8 cellular contexts compared by ENCODE assay signal in the genomic region with DNA sequence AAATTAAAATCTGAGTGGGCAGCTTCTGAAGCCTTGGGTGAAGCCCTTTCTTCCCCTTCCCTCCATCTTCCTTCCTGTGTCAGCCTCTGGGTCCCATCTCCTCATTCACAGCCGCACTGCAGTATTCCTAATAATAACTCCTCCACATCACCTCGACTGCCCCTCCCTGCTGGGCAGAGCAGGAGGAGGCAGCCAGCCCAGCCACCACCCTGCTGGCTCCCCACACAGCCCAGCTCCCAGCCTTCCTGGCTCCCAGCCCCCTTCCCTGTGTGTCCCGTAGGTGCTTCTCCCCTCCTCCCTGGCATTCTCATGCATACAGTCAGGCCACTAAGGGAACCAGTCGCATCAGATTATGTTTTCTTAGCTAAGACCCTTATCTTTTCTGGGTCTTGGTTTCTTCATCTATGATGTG. TPM values are rescaled to one million over a fixed set of nuclear protein-coding genes. Genes with fewer than 3 reads are reported as not detected.
DNase-seq lines count a peak whose midpoint lies in the region; ATAC-seq, FAIRE-seq and TF ChIP-seq lines count a peak whose summit lies in the region.

No MANE protein-coding gene starts in this region.

- FAIRE-seq in frontal cortex (lab: Jason Lieb, UNC) = no peak

- no peak for ATAC-seq in GM21381 (IDR thresholded peaks at IDR 0.05; ENCODE audit: unreplicated experiment)

- H3K4me3 ChIP-seq in HEK293 (ENCODE audit: low read depth, low read length) = no peak overlapping the region
- H3K4me3 ChIP-seq in iPS-18c (ENCODE audit: insufficient read depth, low read depth, low read length) = peak overlapping the region; percentile 11

- H3K9me3 ChIP-seq in HEK293 (ENCODE audit: control insufficient read depth, insufficient read depth, low read depth, low read length) (no peaks in the 10 kb centered on the region), iPS-18c (ENCODE audit: control insufficient read depth, insufficient read depth, low read length) (no peaks in the 10 kb centered on the region)

- peaks cover 18% of the 10 kb centered on the region for H3K4me1 ChIP-seq in HEK293 (ENCODE audit: control insufficient read depth, insufficient read depth, low read length)

- TF ChIP-seq CTCF in HEK293 (tag by site-specific recombination; IDR thresholded peaks at IDR 0.05) = no peak

- POLR2A ChIA-PET in HEK293 (lab: Yijun Ruan, JAX) = interaction anchor here (1.0 to 5.7 kb wide), 5 partner anchors 13 to 300 kb away, joined by 3 to 90 read pairs (median 3); a partner anchor contains a TSS

- CTCF ChIA-PET in HEK293 (lab: Yijun Ruan, JAX) = interaction anchor here (0.6 to 4.5 kb wide), 7 partner anchors 12 to 635 kb away, joined by 3 to 51 read pairs (median 6); no protein-coding TSS in a partner anchor

- H3K27ac ChIP-seq in HEK293 (ENCODE audit: extremely low read depth, low read depth, low read length) (no peak overlapping the region), temporal lobe (ENCODE audit: low read depth, low read length) (peak overlapping the region; percentile 92)

- H3K36me3 ChIP-seq in HEK293 (ENCODE audit: control insufficient read depth in 2 of 2, insufficient read depth in 1 of 2, low read length in 2 of 2) = peaks cover 19 to 67% of the 10 kb centered on the region in 2 experiments

- DNase-seq in astrocyte of the hippocampus (ENCODE audit: low read depth, low spot score) (peak; percentile 61), frontal cortex (ENCODE audit: low spot score in 2 of 2) (no peak), NCI-H748 treated with DMSO at 0.1 percent for 48 hours (lab: John Stamatoyannopoulos, UW) (no peak)
- no peak for DNase-seq in activated effector memory CD4-positive, alpha-beta T cell treated with Interleukin-2 at 50 U/mL for 16 hours

TF ChIP-seq in HEK293, 187 proteins besides CTCF, POLR2A, EP300 and RAD21:
- TF ChIP-seq, protein P1, sequence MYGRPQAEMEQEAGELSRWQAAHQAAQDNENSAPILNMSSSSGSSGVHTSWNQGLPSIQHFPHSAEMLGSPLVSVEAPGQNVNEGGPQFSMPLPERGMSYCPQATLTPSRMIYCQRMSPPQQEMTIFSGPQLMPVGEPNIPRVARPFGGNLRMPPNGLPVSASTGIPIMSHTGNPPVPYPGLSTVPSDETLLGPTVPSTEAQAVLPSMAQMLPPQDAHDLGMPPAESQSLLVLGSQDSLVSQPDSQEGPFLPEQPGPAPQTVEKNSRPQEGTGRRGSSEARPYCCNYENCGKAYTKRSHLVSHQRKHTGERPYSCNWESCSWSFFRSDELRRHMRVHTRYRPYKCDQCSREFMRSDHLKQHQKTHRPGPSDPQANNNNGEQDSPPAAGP (tag by site-specific recombination; IDR thresholded peaks at IDR 0.05) = 0 out of 2 replicates have a peak, but pooled peaks have one; percentile 39
- TF ChIP-seq, protein P2, sequence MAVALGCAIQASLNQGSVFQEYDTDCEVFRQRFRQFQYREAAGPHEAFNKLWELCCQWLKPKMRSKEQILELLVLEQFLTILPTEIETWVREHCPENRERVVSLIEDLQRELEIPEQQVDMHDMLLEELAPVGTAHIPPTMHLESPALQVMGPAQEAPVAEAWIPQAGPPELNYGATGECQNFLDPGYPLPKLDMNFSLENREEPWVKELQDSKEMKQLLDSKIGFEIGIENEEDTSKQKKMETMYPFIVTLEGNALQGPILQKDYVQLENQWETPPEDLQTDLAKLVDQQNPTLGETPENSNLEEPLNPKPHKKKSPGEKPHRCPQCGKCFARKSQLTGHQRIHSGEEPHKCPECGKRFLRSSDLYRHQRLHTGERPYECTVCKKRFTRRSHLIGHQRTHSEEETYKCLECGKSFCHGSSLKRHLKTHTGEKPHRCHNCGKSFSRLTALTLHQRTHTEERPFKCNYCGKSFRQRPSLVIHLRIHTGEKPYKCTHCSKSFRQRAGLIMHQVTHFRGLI (tag by site-specific recombination; IDR thresholded peaks at IDR 0.05) = peak; percentile 77
- TF ChIP-seq ZNF768 (tag by site-specific recombination; IDR thresholded peaks at IDR 0.05) = no peak
- no peak for TF ChIP-seq KLF9 (tag by site-specific recombination; IDR thresholded peaks at IDR 0.05; ENCODE audit: low read depth)
- no peak for TF ChIP-seq ZNF202 (tag by site-specific recombination; IDR thresholded peaks at IDR 0.05; ENCODE audit: borderline replicate concordance)
- no peak for TF ChIP-seq ZNF292 (tag by site-specific recombination; IDR thresholded peaks at IDR 0.05; ENCODE audit: borderline replicate concordance, low read depth)
- TF ChIP-seq EGR2 (tag by site-specific recombination; IDR thresholded peaks at IDR 0.05; ENCODE audit: low read depth) = peak; percentile 22; the same call in 1 of the 2 replicates
- peak; percentile 51 for TF ChIP-seq GLIS2 (tag by site-specific recombination; IDR thresholded peaks at IDR 0.05)
- peak; percentile 25; the same call in 1 of the 2 replicates for TF ChIP-seq ZBTB8A (tag by site-specific recombination; IDR thresholded peaks at IDR 0.05)
- peak; percentile 97 for TF ChIP-seq ZIC2 (tag by site-specific recombination; IDR thresholded peaks at IDR 0.05)
- TF ChIP-seq, protein P3, sequence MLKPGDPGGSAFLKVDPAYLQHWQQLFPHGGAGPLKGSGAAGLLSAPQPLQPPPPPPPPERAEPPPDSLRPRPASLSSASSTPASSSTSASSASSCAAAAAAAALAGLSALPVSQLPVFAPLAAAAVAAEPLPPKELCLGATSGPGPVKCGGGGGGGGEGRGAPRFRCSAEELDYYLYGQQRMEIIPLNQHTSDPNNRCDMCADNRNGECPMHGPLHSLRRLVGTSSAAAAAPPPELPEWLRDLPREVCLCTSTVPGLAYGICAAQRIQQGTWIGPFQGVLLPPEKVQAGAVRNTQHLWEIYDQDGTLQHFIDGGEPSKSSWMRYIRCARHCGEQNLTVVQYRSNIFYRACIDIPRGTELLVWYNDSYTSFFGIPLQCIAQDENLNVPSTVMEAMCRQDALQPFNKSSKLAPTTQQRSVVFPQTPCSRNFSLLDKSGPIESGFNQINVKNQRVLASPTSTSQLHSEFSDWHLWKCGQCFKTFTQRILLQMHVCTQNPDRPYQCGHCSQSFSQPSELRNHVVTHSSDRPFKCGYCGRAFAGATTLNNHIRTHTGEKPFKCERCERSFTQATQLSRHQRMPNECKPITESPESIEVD (tag by site-specific recombination; IDR thresholded peaks at IDR 0.05) = no peak
- peak; percentile 63; the same call in 1 of the 2 replicates for TF ChIP-seq ZNF423 (tag by site-specific recombination; IDR thresholded peaks at IDR 0.05)
- TF ChIP-seq ZNF600 (tag by site-specific recombination; IDR thresholded peaks at IDR 0.05) = peak; percentile 76; the same call in 1 of the 2 replicates
- 0 out of 2 replicates have a peak, but pooled peaks have one; percentile 8 for TF ChIP-seq GLIS1 (tag by site-specific recombination; IDR thresholded peaks at IDR 0.05)
- 0 out of 2 replicates have a peak, but pooled peaks have one; percentile 16 for TF ChIP-seq SP2 (tag by site-specific recombination; IDR thresholded peaks at IDR 0.05)
- TF ChIP-seq, protein P4, sequence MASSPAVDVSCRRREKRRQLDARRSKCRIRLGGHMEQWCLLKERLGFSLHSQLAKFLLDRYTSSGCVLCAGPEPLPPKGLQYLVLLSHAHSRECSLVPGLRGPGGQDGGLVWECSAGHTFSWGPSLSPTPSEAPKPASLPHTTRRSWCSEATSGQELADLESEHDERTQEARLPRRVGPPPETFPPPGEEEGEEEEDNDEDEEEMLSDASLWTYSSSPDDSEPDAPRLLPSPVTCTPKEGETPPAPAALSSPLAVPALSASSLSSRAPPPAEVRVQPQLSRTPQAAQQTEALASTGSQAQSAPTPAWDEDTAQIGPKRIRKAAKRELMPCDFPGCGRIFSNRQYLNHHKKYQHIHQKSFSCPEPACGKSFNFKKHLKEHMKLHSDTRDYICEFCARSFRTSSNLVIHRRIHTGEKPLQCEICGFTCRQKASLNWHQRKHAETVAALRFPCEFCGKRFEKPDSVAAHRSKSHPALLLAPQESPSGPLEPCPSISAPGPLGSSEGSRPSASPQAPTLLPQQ (tag by site-specific recombination; IDR thresholded peaks at IDR 0.05) = 0 out of 2 replicates have a peak, but pooled peaks have one; percentile 42

RNA-seq across cellular contexts. Expression of a gene that starts 3.7 kb away (rescaled TPM):
- total RNA-seq in temporal lobe (4.9 TPM), frontal cortex (4.9 TPM)

RNA-seq across cellular contexts. Expression of a gene that starts 15.9 kb away (rescaled TPM):
- total RNA-seq in temporal lobe (8.4 TPM), frontal cortex (9.4 TPM)

RNA-seq across cellular contexts. Expression of a gene that starts 17.8 kb away (rescaled TPM):
- total RNA-seq in temporal lobe = 1,154 TPM
- total RNA-seq in frontal cortex = 1,793 TPM

RNA-seq across cellular contexts. Expression of a gene that starts 55.0 kb away (rescaled TPM):
- 171 TPM for total RNA-seq in temporal lobe
- total RNA-seq in frontal cortex = 201 TPM

RNA-seq across cellular contexts. Expression of a gene that starts 58.2 kb away (rescaled TPM):
- total RNA-seq in temporal lobe (11.6 TPM), frontal cortex (9.4 TPM)
